24 cellular contexts compared by ENCODE assay signal in genomic region chr14:63905370-63905769, GRCh38. TPM values are rescaled to one million over a fixed set of nuclear protein-coding genes. Genes with fewer than 3 reads are reported as not detected.
DNase-seq lines count a peak whose midpoint lies in the region; ATAC-seq, FAIRE-seq and TF ChIP-seq lines count a peak whose summit lies in the region.
"Had no signal": no experiment of that assay in that cellular context is flagged by ENCODE, and none has a peak within 500 bp of the region (broad histone marks: within the 10 kb centered on the region; RNA-seq: fewer than 3 reads in every experiment).

No MANE protein-coding gene starts in this region.

- H3K27ac Mint-ChIP-seq in T-helper 17 cell (peak overlapping the region; percentile 1), nephron progenitor cell (no peak overlapping the region)
- H3K27ac Mint-ChIP-seq: IgD-negative memory B cell had no signal

- no peak overlapping the region for H3K4me3 Mint-ChIP-seq in T-helper 17 cell
- no peak overlapping the region for H3K4me3 Mint-ChIP-seq in nephron progenitor cell
- H3K4me3 Mint-ChIP-seq: IgD-negative memory B cell had no signal

- no peak for FAIRE-seq in HepG2 (lab: Jason Lieb, UNC)
- FAIRE-seq: G401.6, GM12878 had no signal

- no peak for ATAC-seq in HepG2
- no peak for ATAC-seq in right lobe of liver
- no peak for ATAC-seq in T-helper 17 cell
- ATAC-seq in HG02885 (IDR thresholded peaks at IDR 0.05; ENCODE audit: poor library complexity, unreplicated experiment): no peak
- no peak for ATAC-seq in GM21381 (IDR thresholded peaks at IDR 0.05; ENCODE audit: unreplicated experiment)
- ATAC-seq: GM12878, PC-3 had no signal

- H3K27me3 ChIP-seq in HepG2 (ENCODE audit: control insufficient read depth in 1 of 2, insufficient read depth in 2 of 2, low read length in 2 of 2): no peaks in the 10 kb centered on the region
- no peaks in the 10 kb centered on the region for H3K27me3 ChIP-seq in right lobe of liver

- H3K4me3 ChIP-seq in HepG2 (replicated peaks in 1 of 3; ENCODE audit: insufficient read depth in 1 of 3, low read depth in 2 of 3, low read length in 3 of 3): no peak overlapping the region
- no peak overlapping the region for H3K4me3 ChIP-seq in right lobe of liver
- H3K4me3 ChIP-seq in fibroblast of villous mesenchyme (ENCODE audit: low read depth, low read length): no peak overlapping the region
- H3K4me3 ChIP-seq: GM12878, GM23248 had no signal

- H3K27ac ChIP-seq in HepG2 (ENCODE audit: extremely low read length, insufficient read depth, low read length) (no peak overlapping the region), right lobe of liver (no peak overlapping the region)
- H3K27ac ChIP-seq: GM23248, KMS-11 had no signal

- DNase-seq in HepG2 (ENCODE audit: low spot score) (no peak), right lobe of liver (no peak), T-helper 17 cell (no peak), fibroblast of villous mesenchyme (ENCODE audit: low read depth) (peak; percentile 52), nephron progenitor cell (no peak)
- DNase-seq: 8988T; ACHN; DMS53; GM23248; H7; MM.1S; NCI-H2029; NCI-H446; NCI-H526; NCI-H82; NK-92 treated with Interleukin-12 subunit alpha and Interleukin-12 subunit beta, amount 100 ng/mL, for 24 hours; PC-3; SK-N-SH had no signal

- H3K9ac ChIP-seq in HepG2 (ENCODE audit: insufficient read depth, low read depth, low read length): no peak overlapping the region
- H3K9ac ChIP-seq: GM23248, KMS-11, SK-N-SH had no signal

- H3K4me1 ChIP-seq in HepG2 (ENCODE audit: insufficient read depth, low read length) (peaks cover 8% of the 10 kb centered on the region), right lobe of liver (peaks cover 0 to 6% (median 3%) of the 10 kb centered on the region in 4 donors)

- peaks cover 50% of the 10 kb centered on the region for H3K4me1 Mint-ChIP-seq in T-helper 17 cell
- H3K4me1 Mint-ChIP-seq in nephron progenitor cell: no peaks in the 10 kb centered on the region

- H2AFZ ChIP-seq in HepG2 (ENCODE audit: low read length): no peak overlapping the region
- H2AFZ ChIP-seq: GM23248 had no signal

- POLR2A ChIA-PET in HepG2 (lab: Yijun Ruan, JAX): no interaction called here

- in situ Hi-C loops in HepG2 (cut with HindIII; ENCODE audit: extremely low pct_ligation_motif_present, low pct_unique_long_range_greater_than_20kb): no loop called here

- no peaks in the 10 kb centered on the region for H4K20me1 ChIP-seq in HepG2 (ENCODE audit: insufficient read depth, low read length)

- no peak overlapping the region for H3K4me2 ChIP-seq in HepG2 (ENCODE audit: low read depth, low read length)
- H3K4me2 ChIP-seq: KMS-11, SK-N-SH had no signal

- TF ChIP-seq RAD21 in HepG2 (CRISPR knock-in tag; IDR thresholded peaks at IDR 0.05): no peak

- CTCF ChIA-PET in HepG2 (lab: Yijun Ruan, JAX; ENCODE audit: low intra/inter-chr PET ratio, low total read pairs): no interaction called here

- intact Hi-C loops in HepG2 (cut with micrococcal nuclease; ENCODE audit: unreplicated experiment): no loop called here
- intact Hi-C loops in right lobe of liver (cut with DNase I): no loop called here

- no peak for TF ChIP-seq CTCF in HepG2 (CRISPR knock-in tag; IDR thresholded peaks at IDR 0.05)
- TF ChIP-seq CTCF in right lobe of liver (IDR thresholded peaks at IDR 0.05): no peak
- no peak for TF ChIP-seq CTCF in fibroblast of villous mesenchyme (IDR thresholded peaks at IDR 0.05; ENCODE audit: insufficient read depth, low read depth, low read length)
- TF ChIP-seq CTCF in nephron progenitor cell (IDR thresholded peaks at IDR 0.05): no peak

- 66% methylated on average over 2 of the region's 2 CpGs for WGBS in HepG2 (ENCODE audit: low lambda C conversion rate)
- 61% methylated on average over 2 of the region's 2 CpGs for WGBS in right lobe of liver (ENCODE audit: insufficient coverage, low coverage, low lambda C conversion rate, missing lambda C conversion rate)

- no peaks in the 10 kb centered on the region for H3K36me3 Mint-ChIP-seq in T-helper 17 cell (ENCODE audit: low read depth)
- H3K36me3 Mint-ChIP-seq in nephron progenitor cell (ENCODE audit: low read depth): peaks cover 34% of the 10 kb centered on the region

- no peaks in the 10 kb centered on the region for H3K9me3 ChIP-seq in HepG2 (ENCODE audit: low read length)
- no peaks in the 10 kb centered on the region for H3K9me3 ChIP-seq in right lobe of liver
- H3K9me3 ChIP-seq in T-helper 17 cell (ENCODE audit: control insufficient read depth, low read length, poor library complexity, severe bottlenecking): no peaks in the 10 kb centered on the region
- H3K9me3 ChIP-seq: SK-N-SH had no signal

- no peaks in the 10 kb centered on the region for H3K27me3 Mint-ChIP-seq in T-helper 17 cell
- H3K27me3 Mint-ChIP-seq in nephron progenitor cell (ENCODE audit: low read depth, poor library complexity): no peaks in the 10 kb centered on the region
- H3K27me3 Mint-ChIP-seq: IgD-negative memory B cell had no signal

- no peaks in the 10 kb centered on the region for H3K79me2 ChIP-seq in HepG2 (ENCODE audit: insufficient read depth, low read length)

- H3K36me3 ChIP-seq in HepG2 (replicated peaks in 1 of 2; ENCODE audit: control insufficient read depth in 1 of 2, insufficient read depth in 2 of 2, low read length in 2 of 2) (no peaks in the 10 kb centered on the region), right lobe of liver (no peaks in the 10 kb centered on the region)

- peaks cover 30% of the 10 kb centered on the region for H3K9me3 Mint-ChIP-seq in nephron progenitor cell
- H3K9me3 Mint-ChIP-seq: IgD-negative memory B cell had no signal

- no peak for TF ChIP-seq EP300 in HepG2 (IDR thresholded peaks at IDR 0.05; ENCODE audit: low read depth in 2 of 2, low read length in 2 of 2)
- TF ChIP-seq EP300 in HepG2 (CRISPR knock-in tag; IDR thresholded peaks at IDR 0.05; ENCODE audit: borderline replicate concordance): no peak

- TF ChIP-seq POLR2A in HepG2 (IDR thresholded peaks at IDR 0.05; ENCODE audit: insufficient read depth in 1 of 2, low read depth in 2 of 2, low read length in 2 of 2): no peak
- TF ChIP-seq POLR2A in right lobe of liver (IDR thresholded peaks at IDR 0.05): no peak

- no TSS peak for BruUV-seq in HepG2 (replicated peaks; lab: Mats Ljungman, UMichigan)

TF ChIP-seq in HepG2, 621 proteins besides CTCF, POLR2A, EP300 and RAD21:
- TF ChIP-seq SMYD3 (CRISPR knock-in tag; IDR thresholded peaks at IDR 0.05): no peak
- TF ChIP-seq ATF7 (IDR thresholded peaks at IDR 0.05): 0 out of 2 replicates have a peak, but pooled peaks have one; percentile 27
- TF ChIP-seq ATF7 (CRISPR knock-in tag; IDR thresholded peaks at IDR 0.05): no peak
- TF ChIP-seq SYNCRIP (IDR thresholded peaks at IDR 0.05; ENCODE audit: insufficient read depth, low read depth, low read length): no peak
- no peak for TF ChIP-seq ZNF547 (CRISPR knock-in tag; IDR thresholded peaks at IDR 0.05)
- TF ChIP-seq ZNF777 (CRISPR knock-in tag; IDR thresholded peaks at IDR 0.05): no peak
- no peak for TF ChIP-seq ZNF432 (CRISPR knock-in tag; IDR thresholded peaks at IDR 0.05; ENCODE audit: borderline replicate concordance)

RNA-seq across cellular contexts. Expression of gene SYNE2, which starts 52.6 kb away (rescaled TPM):
- total RNA-seq in HepG2 (2016; rRNA removed; fragmentation: Illumina TruSeq; extraction: Trizol): 13.3 and 19.5 TPM in 2 replicates
- 3.3 and 4.7 TPM in 2 replicates for total RNA-seq in HepG2 (2016; cell fraction: cytosol; rRNA removed; fragmentation: Illumina TruSeq; extraction: Trizol; ENCODE audit: low read depth)
- total RNA-seq in HepG2 (2016; cell fraction: insoluble cytoplasmic fraction; rRNA removed; fragmentation: Illumina TruSeq; extraction: Trizol): 13.6 and 17.1 TPM in 2 replicates
- total RNA-seq in HepG2 (2016; cell fraction: membrane; rRNA removed; fragmentation: Illumina TruSeq; extraction: Trizol): 4.5 and 4.9 TPM in 2 replicates
- total RNA-seq in HepG2 (2016; cell fraction: nucleus; rRNA removed; fragmentation: Illumina TruSeq; extraction: Trizol): 24.4 and 24.6 TPM in 2 replicates
- 6.2 and 6.4 TPM in 2 replicates for polyA plus RNA-seq in HepG2 (2011; rRNA removed)
- polyA plus RNA-seq in HepG2 (2011; cell fraction: cytosol; rRNA removed): 3.3 and 4.5 TPM in 2 replicates
- 21.7 and 22.7 TPM in 2 replicates for polyA plus RNA-seq in HepG2 (2011; cell fraction: nucleus; rRNA removed)
- polyA plus RNA-seq in HepG2 (2012): 4.5 and 5.0 TPM in 2 replicates
- 0.34 and 0.63 TPM in 2 replicates for polyA plus RNA-seq in HepG2 (2016; cell fraction: cytosol; fragmentation: Illumina TruSeq; extraction: Trizol; ENCODE audit: low read depth)
- polyA plus RNA-seq in HepG2 (2016; cell fraction: insoluble cytoplasmic fraction; fragmentation: Illumina TruSeq; extraction: Trizol; ENCODE audit: low read depth): 7.2 and 9.1 TPM in 2 replicates
- 0.87 and 1.0 TPM in 2 replicates for polyA plus RNA-seq in HepG2 (2016; cell fraction: membrane; fragmentation: Illumina TruSeq; extraction: Trizol; ENCODE audit: low read depth)
- polyA plus RNA-seq in HepG2 (2016; cell fraction: nucleus; fragmentation: Illumina TruSeq; extraction: Trizol; ENCODE audit: insufficient read depth, low read depth): 13.5 and 14.3 TPM in 2 replicates
- polyA minus RNA-seq in HepG2 (2011; rRNA and poly(A)+ RNA removed; ENCODE audit: low replicate concordance): 21.2 and 137 TPM in 2 replicates
- polyA minus RNA-seq in HepG2 (2011; cell fraction: cytosol; rRNA and poly(A)+ RNA removed): 9.4 and 14.6 TPM in 2 replicates
- polyA minus RNA-seq in HepG2 (2011; cell fraction: nucleus; rRNA and poly(A)+ RNA removed): 55.6 and 61.7 TPM in 2 replicates
- total RNA-seq in right lobe of liver: 100 to 1,000 TPM in 1 of 6 experiments, 10 to 100 TPM in 5; 34.6 to 118 (median 47.8) TPM
- 100 to 1,000 TPM; 206 to 223 TPM for total RNA-seq in T-helper 17 cell
- 13.4 and 15.8 TPM in 2 replicates for total RNA-seq in fibroblast of villous mesenchyme
